Comparison of ENCODE assay signal across 22 cellular contexts in genomic region chr21:46089285-46089684, GRCh38.
"Had no signal": no experiment of that assay in that cellular context is flagged by ENCODE, and none has a peak within 500 bp of the region (broad histone marks: within the 10 kb centered on the region; RNA-seq: fewer than 3 reads in every experiment).

No MANE protein-coding gene starts in this region.

- H3K27ac Mint-ChIP-seq: activated B cell treated with CpG ODN at 0.5 μM for 24 hours; activated CD4-positive, alpha-beta T cell treated with anti-CD3 and anti-CD28 coated beads, Interleukin-2, amount 10 ng/mL, durations not matched to agents 24 days and 14 days; activated CD8-positive, alpha-beta T cell treated with anti-CD3 and anti-CD28 coated beads, Interleukin-2, amount 10 ng/mL, durations not matched to agents 7 days and 5 days; activated naive CD8-positive, alpha-beta T cell treated with anti-CD3 and anti-CD28 coated beads for 36 hours; dendritic cell treated with granulocyte-macrophage colony-stimulating factor and Interleukin-4, amounts not matched to agents 40 ng/mL and 50 ng/mL, for 4 days; memory B cell; naive thymus-derived CD8-positive, alpha-beta T cell; T-cell had no signal

- H3K4me3 Mint-ChIP-seq: activated B cell treated with CpG ODN at 0.5 μM for 24 hours; activated CD4-positive, alpha-beta T cell treated with anti-CD3 and anti-CD28 coated beads, Interleukin-2, amount 10 ng/mL, durations not matched to agents 24 days and 14 days; activated CD8-positive, alpha-beta T cell treated with anti-CD3 and anti-CD28 coated beads, Interleukin-2, amount 10 ng/mL, durations not matched to agents 7 days and 5 days; activated naive CD8-positive, alpha-beta T cell treated with anti-CD3 and anti-CD28 coated beads for 36 hours; dendritic cell treated with granulocyte-macrophage colony-stimulating factor and Interleukin-4, amounts not matched to agents 40 ng/mL and 50 ng/mL, for 4 days; memory B cell; T-cell had no signal

- H3K27ac ChIP-seq: cardiac muscle cell, left ventricle myocardium inferior, tibial artery had no signal

- H3K4me1 Mint-ChIP-seq: activated B cell treated with CpG ODN at 0.5 μM for 24 hours; activated CD4-positive, alpha-beta T cell treated with anti-CD3 and anti-CD28 coated beads, Interleukin-2, amount 10 ng/mL, durations not matched to agents 24 days and 14 days; activated naive CD8-positive, alpha-beta T cell treated with anti-CD3 and anti-CD28 coated beads for 36 hours; T-cell had no signal

- H3K27me3 Mint-ChIP-seq: activated B cell treated with CpG ODN at 0.5 μM for 24 hours; activated CD4-positive, alpha-beta T cell treated with anti-CD3 and anti-CD28 coated beads, Interleukin-2, amount 10 ng/mL, durations not matched to agents 24 days and 14 days; activated naive CD8-positive, alpha-beta T cell treated with anti-CD3 and anti-CD28 coated beads for 36 hours; T-cell had no signal

- ATAC-seq: activated CD8-positive, alpha-beta T cell treated with anti-CD3 and anti-CD28 coated beads, Interleukin-2, amount 10 ng/mL, durations not matched to agents 7 days and 5 days; esophagus mucosa; naive thymus-derived CD8-positive, alpha-beta T cell; SK-N-SH treated with all-trans-retinoic acid at 6 μM for 48 hours; T-cell had no signal

- H3K36me3 ChIP-seq: cardiac muscle cell, left ventricle myocardium inferior, tibial artery had no signal

- H3K27me3 ChIP-seq: cardiac muscle cell, tibial artery had no signal

- H3K4me3 ChIP-seq: cardiac muscle cell, left ventricle myocardium inferior, tibial artery had no signal

- H3K36me3 Mint-ChIP-seq: T-cell had no signal

- H3K9me3 ChIP-seq: tibial artery had no signal

- DNase-seq: activated B cell treated with CpG ODN at 0.5 μM for 24 hours; activated CD4-positive, alpha-beta T cell treated with anti-CD3 and anti-CD28 coated beads, Interleukin-2, amount 10 ng/mL, durations not matched to agents 24 days and 14 days; activated CD8-positive, alpha-beta memory T cell treated with anti-CD3 and anti-CD28 coated beads, Interleukin-2, amount 50 U/mL, for 48 hours; activated CD8-positive, alpha-beta T cell treated with anti-CD3 and anti-CD28 coated beads, Interleukin-2, amount 10 ng/mL, durations not matched to agents 7 days and 5 days; activated naive CD4-positive, alpha-beta T cell; activated naive CD8-positive, alpha-beta T cell treated with anti-CD3 and anti-CD28 coated beads for 36 hours; amygdala; effector CD8-positive, alpha-beta T cell; foreskin fibroblast; hypothalamus; left ventricle myocardium inferior; naive thymus-derived CD8-positive, alpha-beta T cell; retina; stimulated activated naive CD4-positive, alpha-beta T cell treated with Interleukin-2 at 50 U/mL for 16 hours; substantia nigra; T-cell; tibial artery had no signal
